ENCODE assay signal across 1 cellular context in the genomic region with DNA sequence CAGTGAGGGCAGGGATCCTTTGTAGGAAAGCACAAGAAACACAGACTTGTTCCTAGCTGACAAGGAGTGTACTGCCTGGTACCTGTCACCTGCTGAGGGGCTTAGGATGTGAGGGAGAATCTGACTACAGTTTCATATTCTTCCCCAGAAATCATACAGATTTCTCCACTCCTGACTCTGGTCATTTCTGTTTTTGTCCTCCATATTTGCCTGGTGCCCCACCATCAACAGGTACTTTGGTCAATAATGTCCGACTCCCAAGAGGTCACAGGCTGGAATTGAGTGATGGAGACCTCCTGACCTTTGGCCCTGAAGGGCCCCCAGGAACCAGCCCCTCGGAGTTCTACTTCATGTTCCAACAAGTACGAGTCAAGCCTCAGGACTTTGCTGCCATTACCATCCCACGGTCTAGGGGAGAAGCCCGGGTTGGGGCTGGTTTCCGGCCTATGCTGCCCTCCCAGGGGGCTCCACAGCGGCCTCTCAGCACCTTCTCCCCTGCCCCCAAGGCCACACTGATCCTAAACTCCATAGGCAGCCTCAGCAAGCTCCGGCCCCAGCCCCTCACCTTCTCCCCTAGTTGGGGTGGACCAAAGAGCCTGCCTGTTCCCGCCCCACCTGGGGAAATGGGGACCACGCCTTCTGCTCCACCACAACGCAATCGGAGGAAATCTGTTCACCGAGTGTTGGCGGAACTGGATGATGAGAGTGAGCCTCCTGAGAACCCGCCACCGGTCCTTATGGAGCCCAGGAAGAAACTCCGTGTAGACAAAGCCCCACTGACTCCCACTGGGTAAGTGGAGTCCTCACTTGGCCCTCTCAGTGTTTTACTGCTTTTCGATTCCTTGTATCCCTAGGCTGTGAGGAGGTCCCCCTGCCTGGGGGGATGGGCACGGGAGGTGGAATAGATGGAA.
TF ChIP-seq lines count a peak whose summit lies in the region.

No MANE protein-coding gene starts in this region.

TF ChIP-seq in IMR-90, 13 proteins besides CTCF, POLR2A, EP300 and RAD21:
- TF ChIP-seq USF2 (IDR thresholded peaks at IDR 0.05; ENCODE audit: low read depth, low read length) (no peak), MAZ (IDR thresholded peaks at IDR 0.05; ENCODE audit: borderline replicate concordance, low read depth, low read length) (no peak), NFE2L2 (IDR thresholded peaks at IDR 0.05; ENCODE audit: low read depth, low read length) (no peak), BHLHE40 (IDR thresholded peaks at IDR 0.05; ENCODE audit: low read depth, low read length) (no peak), RCOR1 (IDR thresholded peaks at IDR 0.05; ENCODE audit: insufficient replicate concordance, low read length) (no peak), MXI1 (IDR thresholded peaks at IDR 0.05; ENCODE audit: borderline replicate concordance, low read depth, low read length) (no peak), MAFK (IDR thresholded peaks at IDR 0.05; ENCODE audit: low read depth, low read length) (no peak), RFX5 (IDR thresholded peaks at IDR 0.05; ENCODE audit: low read depth, low read length) (no peak), CHD1 (IDR thresholded peaks at IDR 0.05; ENCODE audit: low read depth, low read length) (no peak), SMC3 (IDR thresholded peaks at IDR 0.05; ENCODE audit: low read depth, low read length) (no peak)
